In the genomic region with DNA sequence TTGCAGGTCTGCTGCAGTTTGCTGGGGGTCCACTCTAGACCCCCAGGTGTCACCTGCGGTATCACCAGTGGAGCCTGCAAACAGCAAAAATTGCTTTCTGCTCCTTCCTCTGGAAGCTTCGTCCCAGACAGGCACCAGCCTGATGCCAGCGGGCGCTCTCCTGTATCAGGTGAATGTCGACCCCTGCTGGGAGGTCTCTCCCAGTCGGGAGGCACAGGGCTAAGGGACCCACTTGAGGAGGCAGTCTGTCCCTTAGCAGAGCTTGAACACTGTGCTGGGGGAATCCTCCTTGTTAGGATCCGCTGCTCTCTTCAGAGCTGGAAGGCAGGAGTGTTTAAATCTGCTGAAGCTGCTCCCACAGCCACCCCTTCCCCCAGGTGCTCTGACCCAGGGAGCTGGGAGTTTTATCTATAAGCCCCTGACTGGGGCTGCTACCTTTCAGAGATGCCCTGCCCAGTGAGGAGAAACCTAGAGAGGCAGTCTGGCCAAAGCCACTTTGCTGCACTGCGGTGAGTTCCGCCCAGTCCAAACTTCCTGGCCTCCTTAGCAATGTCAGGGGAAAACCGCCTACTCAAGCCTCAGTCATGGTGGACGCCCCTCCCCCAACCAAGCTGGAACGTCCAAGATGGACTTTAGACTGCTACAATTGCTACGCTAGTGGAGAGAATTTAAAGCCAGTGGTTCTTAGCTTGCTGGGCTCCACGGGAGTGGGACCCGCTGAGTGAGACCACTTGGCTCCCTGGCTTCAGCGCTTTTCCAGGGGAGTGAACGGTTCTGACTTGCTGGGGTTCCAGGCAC, we compare ENCODE assay signal across 1 cellular context.
TF ChIP-seq lines count a peak whose summit lies in the region.

No MANE protein-coding gene starts in this region.

TF ChIP-seq in HepG2, 621 proteins besides CTCF, POLR2A, EP300 and RAD21 (continued from another document):
- TF ChIP-seq, protein P1, sequence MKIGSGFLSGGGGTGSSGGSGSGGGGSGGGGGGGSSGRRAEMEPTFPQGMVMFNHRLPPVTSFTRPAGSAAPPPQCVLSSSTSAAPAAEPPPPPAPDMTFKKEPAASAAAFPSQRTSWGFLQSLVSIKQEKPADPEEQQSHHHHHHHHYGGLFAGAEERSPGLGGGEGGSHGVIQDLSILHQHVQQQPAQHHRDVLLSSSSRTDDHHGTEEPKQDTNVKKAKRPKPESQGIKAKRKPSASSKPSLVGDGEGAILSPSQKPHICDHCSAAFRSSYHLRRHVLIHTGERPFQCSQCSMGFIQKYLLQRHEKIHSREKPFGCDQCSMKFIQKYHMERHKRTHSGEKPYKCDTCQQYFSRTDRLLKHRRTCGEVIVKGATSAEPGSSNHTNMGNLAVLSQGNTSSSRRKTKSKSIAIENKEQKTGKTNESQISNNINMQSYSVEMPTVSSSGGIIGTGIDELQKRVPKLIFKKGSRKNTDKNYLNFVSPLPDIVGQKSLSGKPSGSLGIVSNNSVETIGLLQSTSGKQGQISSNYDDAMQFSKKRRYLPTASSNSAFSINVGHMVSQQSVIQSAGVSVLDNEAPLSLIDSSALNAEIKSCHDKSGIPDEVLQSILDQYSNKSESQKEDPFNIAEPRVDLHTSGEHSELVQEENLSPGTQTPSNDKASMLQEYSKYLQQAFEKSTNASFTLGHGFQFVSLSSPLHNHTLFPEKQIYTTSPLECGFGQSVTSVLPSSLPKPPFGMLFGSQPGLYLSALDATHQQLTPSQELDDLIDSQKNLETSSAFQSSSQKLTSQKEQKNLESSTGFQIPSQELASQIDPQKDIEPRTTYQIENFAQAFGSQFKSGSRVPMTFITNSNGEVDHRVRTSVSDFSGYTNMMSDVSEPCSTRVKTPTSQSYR (CRISPR knock-in tag; IDR thresholded peaks at IDR 0.05; ENCODE audit: borderline replicate concordance): peak; percentile 97
- TF ChIP-seq HNF4G (IDR thresholded peaks at IDR 0.05; ENCODE audit: borderline replicate concordance, low read depth, low read length): peak; percentile 67
- no peak for TF ChIP-seq HNF4G (CRISPR knock-in tag; IDR thresholded peaks at IDR 0.05; ENCODE audit: borderline replicate concordance, low read depth)
- TF ChIP-seq FOSL2 (CRISPR knock-in tag; IDR thresholded peaks at IDR 0.05): 0 out of 2 replicates have a peak, but pooled peaks have one; percentile 8
